9 cellular contexts compared by ENCODE assay signal in genomic region chr7:9328296-9328695, GRCh38.
"Had no signal": no experiment of that assay in that cellular context is flagged by ENCODE, and none has a peak within 500 bp of the region (broad histone marks: within the 10 kb centered on the region; RNA-seq: fewer than 3 reads in every experiment).

No MANE protein-coding gene starts in this region.

- H3K4me1 ChIP-seq: HAP-1 had no signal

- H3K9ac ChIP-seq: GM23248 had no signal

- H3K4me1 Mint-ChIP-seq: GM23338, H9 had no signal

- H3K27ac Mint-ChIP-seq: GM23338, H9, HFFc6 had no signal

- H2AFZ ChIP-seq: GM23248, GM23338 had no signal

- H3K36me3 ChIP-seq: HAP-1 had no signal

- H3K4me3 ChIP-seq: GM23248, GM23338, HAP-1 had no signal

- ATAC-seq: GM23338, HCT116 had no signal

- H3K4me3 Mint-ChIP-seq: GM23338, H9, HFFc6 had no signal

- H3K27ac ChIP-seq: GM23248 had no signal

- H3K9me3 ChIP-seq: HAP-1 had no signal

- DNase-seq: GM23248, GOT3, H7, H9, HCEC 1CT, HFFc6 had no signal

- H3K9me3 Mint-ChIP-seq: GM23338, H9 had no signal

- H3K4me2 ChIP-seq: GM23338 had no signal
